16 cellular contexts compared by ENCODE assay signal in genomic region chr2:120395221-120395620, GRCh38. TPM values are rescaled to one million over a fixed set of nuclear protein-coding genes. Genes with fewer than 3 reads are reported as not detected.
"Had no signal": no experiment of that assay in that cellular context is flagged by ENCODE, and none has a peak within 500 bp of the region (broad histone marks: within the 10 kb centered on the region; RNA-seq: fewer than 3 reads in every experiment).

No MANE protein-coding gene starts in this region.

- H3K4me3 Mint-ChIP-seq: activated B cell treated with CpG ODN at 0.5 μM for 24 hours; activated CD4-positive, alpha-beta T cell treated with anti-CD3 and anti-CD28 coated beads, Interleukin-2, amount 10 ng/mL, durations not matched to agents 24 days and 14 days; activated naive CD8-positive, alpha-beta T cell treated with anti-CD3 and anti-CD28 coated beads for 36 hours; activated T-cell treated with anti-CD3 and anti-CD28 coated beads, Interleukin-2, amount 50 U/mL, for 4 hours; stimulated activated naive B cell treated with anti-CD40 and anti-IgM and Interleukin-4, amounts not matched to agents 10 μg/mL and 1 μg/mL and 100 μg/mL, for 72 hours had no signal

- H3K27me3 Mint-ChIP-seq: activated CD4-positive, alpha-beta T cell treated with anti-CD3 and anti-CD28 coated beads, Interleukin-2, amount 10 ng/mL, durations not matched to agents 24 days and 14 days had no signal

- H3K9me3 ChIP-seq: lower lobe of right lung, neutrophil, SK-N-SH had no signal

- H3K4me2 ChIP-seq: SK-N-SH had no signal

- H3K36me3 ChIP-seq: lower lobe of right lung, neutrophil had no signal

- ATAC-seq: activated T-cell treated with anti-CD3 and anti-CD28 coated beads, Interleukin-2, amount 50 U/mL, for 4 hours; right cardiac atrium; stimulated activated naive B cell treated with anti-CD40 and anti-IgM and Interleukin-4, amounts not matched to agents 10 μg/mL and 1 μg/mL and 100 μg/mL, for 72 hours had no signal

- H3K9me3 Mint-ChIP-seq: activated B cell treated with CpG ODN at 0.5 μM for 24 hours; activated CD4-positive, alpha-beta T cell treated with anti-CD3 and anti-CD28 coated beads, Interleukin-2, amount 10 ng/mL, durations not matched to agents 24 days and 14 days; activated naive CD8-positive, alpha-beta T cell treated with anti-CD3 and anti-CD28 coated beads for 36 hours; stimulated activated naive B cell treated with anti-CD40 and anti-IgM and Interleukin-4, amounts not matched to agents 10 μg/mL and 1 μg/mL and 100 μg/mL, for 72 hours had no signal

- DNase-seq: activated CD4-positive, alpha-beta T cell treated with anti-CD3 and anti-CD28 coated beads, Interleukin-2, amount 10 ng/mL, durations not matched to agents 24 days and 14 days; activated effector memory CD4-positive, alpha-beta T cell treated with anti-CD3 and anti-CD28 coated beads, Interleukin-2, amount 50 U/mL, for 16 hours; activated naive CD8-positive, alpha-beta T cell treated with anti-CD3 and anti-CD28 coated beads for 36 hours; activated T-cell treated with anti-CD3 and anti-CD28 coated beads, Interleukin-2, amount 50 U/mL, for 4 hours; effector CD4-positive, alpha-beta T cell; lower lobe of right lung; naive B cell; right cardiac atrium; stimulated activated CD4-positive, alpha-beta T cell treated with anti-CD3 and anti-CD28 coated beads, Interleukin-1b, Interleukin-23, amount 100 ng/mL, for 48 hours; stimulated activated naive B cell treated with anti-CD40 and anti-IgM and Interleukin-4, amounts not matched to agents 10 μg/mL and 1 μg/mL and 100 μg/mL, for 72 hours had no signal

- H3K27ac Mint-ChIP-seq: activated B cell treated with CpG ODN at 0.5 μM for 24 hours; activated CD4-positive, alpha-beta T cell treated with anti-CD3 and anti-CD28 coated beads, Interleukin-2, amount 10 ng/mL, durations not matched to agents 24 days and 14 days; activated naive CD8-positive, alpha-beta T cell treated with anti-CD3 and anti-CD28 coated beads for 36 hours; naive B cell; progenitor cell of endocrine pancreas; stimulated activated naive B cell treated with anti-CD40 and anti-IgM and Interleukin-4, amounts not matched to agents 10 μg/mL and 1 μg/mL and 100 μg/mL, for 72 hours had no signal

- H3K4me1 ChIP-seq: lower lobe of right lung had no signal

- H3K27ac ChIP-seq: epithelial cell of prostate, lower lobe of right lung, neutrophil had no signal

- H3K9me2 ChIP-seq: SK-N-SH had no signal

- H3K4me1 Mint-ChIP-seq: activated B cell treated with CpG ODN at 0.5 μM for 24 hours; activated CD4-positive, alpha-beta T cell treated with anti-CD3 and anti-CD28 coated beads, Interleukin-2, amount 10 ng/mL, durations not matched to agents 24 days and 14 days; activated naive CD8-positive, alpha-beta T cell treated with anti-CD3 and anti-CD28 coated beads for 36 hours; stimulated activated naive B cell treated with anti-CD40 and anti-IgM and Interleukin-4, amounts not matched to agents 10 μg/mL and 1 μg/mL and 100 μg/mL, for 72 hours had no signal

- H3K4me3 ChIP-seq: lower lobe of right lung had no signal

- H3K36me3 Mint-ChIP-seq: activated naive CD8-positive, alpha-beta T cell treated with anti-CD3 and anti-CD28 coated beads for 36 hours; stimulated activated naive B cell treated with anti-CD40 and anti-IgM and Interleukin-4, amounts not matched to agents 10 μg/mL and 1 μg/mL and 100 μg/mL, for 72 hours had no signal

RNA-seq across cellular contexts. Expression of gene INHBB, which starts 49.3 kb away (rescaled TPM):
- total RNA-seq: activated B cell treated with CpG ODN at 0.5 μM for 24 hours; activated CD4-positive, alpha-beta T cell treated with anti-CD3 and anti-CD28 coated beads, Interleukin-2, amount 10 ng/mL, durations not matched to agents 24 days and 14 days; activated naive CD8-positive, alpha-beta T cell treated with anti-CD3 and anti-CD28 coated beads for 36 hours; progenitor cell of endocrine pancreas; T-helper 1 cell treated with Interleukin-12 subunit alpha and Interleukin-12 subunit beta and Interleukin-4 antibody, amounts not matched to agents 30 ng/mL and 1 ng/mL, for 36 hours had no signal
